ENCODE assay signal across 15 cellular contexts in genomic region chr11:126202646-126203359, GRCh38.
"Had no signal": no experiment of that assay in that cellular context is flagged by ENCODE, and none has a peak within 500 bp of the region (broad histone marks: within the 10 kb centered on the region; RNA-seq: fewer than 3 reads in every experiment).

No MANE protein-coding gene starts in this region.

- ATAC-seq: left lung; stimulated activated naive B cell treated with anti-CD40 and anti-IgM and Interleukin-4, amounts not matched to agents 10 μg/mL and 1 μg/mL and 100 μg/mL, for 72 hours; T-cell had no signal

- H3K4me2 ChIP-seq: SK-N-SH had no signal

- H3K27me3 ChIP-seq: brain microvascular endothelial cell, dorsolateral prefrontal cortex, left lung, transverse colon had no signal

- H3K9ac ChIP-seq: SK-N-SH had no signal

- H3K4me3 ChIP-seq: dorsolateral prefrontal cortex, left lung, prostate gland, transverse colon had no signal

- H3K4me1 ChIP-seq: left lung, prostate gland, transverse colon had no signal

- H3K27ac ChIP-seq: brain microvascular endothelial cell, left lung, prostate gland, transverse colon had no signal

- DNase-seq: activated CD4-positive, alpha-beta T cell treated with anti-CD3 and anti-CD28 coated beads, Interleukin-2, amount 10 ng/mL, durations not matched to agents 7 days and 5 days; activated naive CD4-positive, alpha-beta T cell; activated naive CD8-positive, alpha-beta T cell treated with anti-CD3 and anti-CD28 coated beads, Interleukin-2, amount 10 ng/mL, durations not matched to agents 7 days and 5 days; brain microvascular endothelial cell; dorsolateral prefrontal cortex; endodermal cell; left lung; mesendoderm; SK-N-SH; stimulated activated CD4-positive, alpha-beta T cell treated with anti-CD3 and anti-CD28 coated beads, Interleukin-2, amount 100 ng/mL, for 48 hours; stimulated activated naive B cell treated with anti-CD40 and anti-IgM and Interleukin-4, amounts not matched to agents 10 μg/mL and 1 μg/mL and 100 μg/mL, for 72 hours; T-cell; T-helper 9 cell; transverse colon had no signal

- H3K9me3 ChIP-seq: prostate gland, SK-N-SH, transverse colon had no signal
